In the genomic region with DNA sequence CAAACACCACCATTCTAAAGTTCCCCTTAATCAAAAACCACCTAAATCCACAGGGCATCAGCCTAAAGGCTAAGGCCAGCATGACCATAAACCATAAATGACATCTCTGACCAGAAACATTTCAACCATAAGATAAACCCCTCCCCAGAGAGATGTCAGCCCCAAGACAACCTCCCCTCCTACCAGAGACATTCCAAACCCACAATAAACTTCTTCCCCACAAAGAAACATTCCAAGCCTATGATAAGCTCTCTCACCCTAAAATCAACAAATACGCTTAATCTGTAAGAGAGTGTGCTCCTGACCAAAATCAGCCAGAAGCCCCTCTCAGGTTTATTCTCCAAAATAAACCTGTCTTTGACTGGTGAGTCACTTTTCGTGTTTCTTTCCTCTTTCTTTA, we compare ENCODE assay signal across 15 cellular contexts. TPM values are rescaled to one million over a fixed set of nuclear protein-coding genes. Genes with fewer than 3 reads are reported as not detected.
DNase-seq lines count a peak whose midpoint lies in the region; TF ChIP-seq lines count a peak whose summit lies in the region.
"Had no signal": no experiment of that assay in that cellular context is flagged by ENCODE, and none has a peak within 500 bp of the region (broad histone marks: within the 10 kb centered on the region; RNA-seq: fewer than 3 reads in every experiment).

No MANE protein-coding gene starts in this region.

- H3K4me1 ChIP-seq in SJSA1 (replicated peaks): peaks cover 29% of the 10 kb centered on the region
- H3K4me1 ChIP-seq: BE2C had no signal

- peaks cover 1% of the 10 kb centered on the region for H3K27me3 Mint-ChIP-seq in HFFc6 (ENCODE audit: insufficient read depth)
- H3K27me3 Mint-ChIP-seq: CD4-positive, alpha-beta memory T cell had no signal

- H3K9me3 Mint-ChIP-seq in HFFc6: peaks cover 64% of the 10 kb centered on the region

- no peak overlapping the region for H3K4me3 ChIP-seq in AG10803 (ENCODE audit: low read length)
- no peak overlapping the region for H3K4me3 ChIP-seq in SJSA1
- H3K4me3 ChIP-seq in fibroblast of the aortic adventitia (ENCODE audit: low read depth, low read length): no peak overlapping the region

- no peaks in the 10 kb centered on the region; the same call in 1 of the 2 replicates for H3K9me3 ChIP-seq in SJSA1 (replicated peaks)
- H3K9me3 ChIP-seq: BE2C had no signal

- no peak for TF ChIP-seq CTCF in AG10803 (conservative IDR thresholded peaks at IDR 0.05; ENCODE audit: low read length)
- no peak for TF ChIP-seq CTCF in HFFc6 (IDR thresholded peaks at IDR 0.05)
- TF ChIP-seq CTCF in fibroblast of the aortic adventitia (IDR thresholded peaks at IDR 0.05; ENCODE audit: insufficient read depth, low read length): no peak

- no peaks in the 10 kb centered on the region for H3K36me3 ChIP-seq in SJSA1
- H3K36me3 ChIP-seq: BE2C had no signal

- H3K27ac Mint-ChIP-seq in HFFc6: no peak overlapping the region; the same call in 1 of the 2 replicates
- H3K27ac Mint-ChIP-seq: IgD-negative memory B cell had no signal

- peaks cover 59% of the 10 kb centered on the region for H3K4me1 Mint-ChIP-seq in HFFc6 (ENCODE audit: low read depth)
- H3K4me1 Mint-ChIP-seq: IgD-negative memory B cell had no signal

- H3K27ac ChIP-seq in SJSA1 (0 out of 2 replicates have a peak overlapping the region, but pooled peaks have one; percentile 1), caudate nucleus (ENCODE audit: low read depth, low read length) (no peak overlapping the region)

- DNase-seq in AG10803 (ENCODE audit: low read depth) (peak; percentile 48), HFFc6 (peak; percentile 28), SJSA1 (ENCODE audit: low read depth in 1 of 2, low spot score in 2 of 2) (peak in 1 of 2 experiments; percentile 75), fibroblast of the aortic adventitia (ENCODE audit: low read depth) (peak; percentile 55), caudate nucleus (lab: John Stamatoyannopoulos, UW) (no peak), AML-193 (lab: John Stamatoyannopoulos, UW) (no peak), NCI-H187 treated with DMSO at 0.1 percent for 48 hours (lab: John Stamatoyannopoulos, UW) (no peak)
- DNase-seq: 8988T; ACHN; BE2C; CD4-positive, alpha-beta memory T cell; DMS79; GDM1; H7 had no signal

- H3K4me3 Mint-ChIP-seq in HFFc6: no peak overlapping the region
- H3K4me3 Mint-ChIP-seq: CD4-positive, alpha-beta memory T cell; IgD-negative memory B cell had no signal

- H3K27me3 ChIP-seq in SJSA1 (replicated peaks): no peaks in the 10 kb centered on the region

- H3K36me3 Mint-ChIP-seq in HFFc6 (ENCODE audit: low read depth): peaks cover 43% of the 10 kb centered on the region
- H3K36me3 Mint-ChIP-seq: IgD-negative memory B cell had no signal

RNA-seq across cellular contexts. Expression of gene SLFN5, which starts 54.8 kb away (rescaled TPM):
- 10 to 100 TPM; 55.2 to 64.0 (median 56.1) TPM for total RNA-seq in HFFc6 (2021; fragmentation: NEBNext Ultra II Directional; extraction: Animal tissue kit (Norgen Biotek cat#: 25700))
- 12.9 and 20.9 TPM in 2 replicates for total RNA-seq in SJSA1 (2014; rRNA removed; shearing (Covaris generic))
- 107 and 176 TPM in 2 replicates for total RNA-seq in fibroblast of the aortic adventitia (ENCODE audit: low replicate concordance)

Comparison
In these comparisons a context has a peak if more than half of its experiments do, and no peak if none do; other contexts are left out.
1. DNase-seq: peak in AG10803 (single experiment), HFFc6 (single experiment) and fibroblast of the aortic adventitia (single experiment); none in caudate nucleus (0 of 61), AML-193 (0 of 2) and NCI-H187 treated with DMSO at 0.1 percent for 48 hours (single experiment).